ENCODE assay signal across 15 cellular contexts in the genomic region with DNA sequence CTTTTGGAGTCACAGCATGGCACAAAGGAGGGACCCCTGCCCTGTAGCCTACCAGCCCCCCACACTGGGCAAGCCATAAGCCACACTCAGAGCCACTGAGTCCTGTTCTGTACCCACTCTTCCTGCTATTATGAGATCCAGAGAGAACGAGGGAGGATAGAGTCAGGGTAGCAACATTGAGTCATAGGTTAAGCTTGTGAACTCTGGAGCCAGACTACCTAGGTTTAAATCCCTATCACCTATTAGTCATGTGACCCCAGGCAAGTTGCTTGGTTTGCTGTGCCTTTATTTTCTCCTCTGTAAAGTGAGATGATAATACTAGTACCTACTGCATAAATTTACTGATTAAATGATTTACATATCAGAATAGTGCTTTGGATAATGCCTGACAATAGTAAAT.
"Had no signal": no experiment of that assay in that cellular context is flagged by ENCODE, and none has a peak within 500 bp of the region (broad histone marks: within the 10 kb centered on the region; RNA-seq: fewer than 3 reads in every experiment).

No MANE protein-coding gene starts in this region.

- H3K9me3 ChIP-seq: lower lobe of right lung, ovary, thoracic aorta had no signal

- H3K4me1 Mint-ChIP-seq: natural killer cell; stimulated activated memory B cell treated with anti-CD40 and anti-IgM and Interleukin-4, amounts not matched to agents 10 μg/mL and 1 μg/mL and 100 μg/mL, for 72 hours had no signal

- H3K9me3 Mint-ChIP-seq: activated naive CD4-positive, alpha-beta T cell treated with anti-CD3 and anti-CD28 coated beads, Interleukin-2, amount 50 U/mL, for 24 hours; activated T-cell treated with anti-CD3 and anti-CD28 coated beads, Interleukin-2, amount 50 U/mL, for 72 hours; dendritic cell treated with granulocyte-macrophage colony-stimulating factor and Interleukin-4, amounts not matched to agents 40 ng/mL and 50 ng/mL, for 4 days; natural killer cell; stimulated activated memory B cell treated with anti-CD40 and anti-IgM and Interleukin-4, amounts not matched to agents 10 μg/mL and 1 μg/mL and 100 μg/mL, for 72 hours; T-helper 2 cell treated with Interferon-gamma antibody and Interleukin-4, amounts not matched to agents 5 μg/mL and 100 μg/mL, for 36 hours had no signal

- H3K27me3 Mint-ChIP-seq: activated naive CD4-positive, alpha-beta T cell treated with anti-CD3 and anti-CD28 coated beads, Interleukin-2, amount 50 U/mL, for 24 hours; stimulated activated memory B cell treated with anti-CD40 and anti-IgM and Interleukin-4, amounts not matched to agents 10 μg/mL and 1 μg/mL and 100 μg/mL, for 72 hours had no signal

- H3K27ac Mint-ChIP-seq: activated naive CD4-positive, alpha-beta T cell treated with anti-CD3 and anti-CD28 coated beads, Interleukin-2, amount 50 U/mL, for 24 hours; activated T-cell treated with anti-CD3 and anti-CD28 coated beads, Interleukin-2, amount 50 U/mL, for 72 hours; dendritic cell treated with granulocyte-macrophage colony-stimulating factor and Interleukin-4, amounts not matched to agents 40 ng/mL and 50 ng/mL, for 4 days; stimulated activated memory B cell treated with anti-CD40 and anti-IgM and Interleukin-4, amounts not matched to agents 10 μg/mL and 1 μg/mL and 100 μg/mL, for 72 hours; T-helper 2 cell treated with Interferon-gamma antibody and Interleukin-4, amounts not matched to agents 5 μg/mL and 100 μg/mL, for 36 hours had no signal

- H3K4me1 ChIP-seq: lower lobe of right lung had no signal

- H3K36me3 Mint-ChIP-seq: activated naive CD4-positive, alpha-beta T cell treated with anti-CD3 and anti-CD28 coated beads, Interleukin-2, amount 50 U/mL, for 24 hours; natural killer cell; stimulated activated memory B cell treated with anti-CD40 and anti-IgM and Interleukin-4, amounts not matched to agents 10 μg/mL and 1 μg/mL and 100 μg/mL, for 72 hours had no signal

- DNase-seq: activated CD4-positive, alpha-beta T cell treated with anti-CD3 and anti-CD28 coated beads, Interleukin-2, amount 50 U/mL, for 4 hours; activated effector memory CD4-positive, alpha-beta T cell treated with anti-CD3 and anti-CD28 coated beads, Interleukin-2, amount 50 U/mL, for 16 hours; activated T-cell treated with anti-CD3 and anti-CD28 coated beads, Interleukin-2, amount 50 U/mL, for 72 hours; effector memory CD4-positive, alpha-beta T cell; left colon; lower lobe of right lung; natural killer cell; ovary; stimulated activated CD4-positive, alpha-beta T cell treated with anti-CD3 and anti-CD28 coated beads, Interleukin-4, amount 100 ng/mL, for 24 hours had no signal

- H3K4me3 ChIP-seq: lower lobe of right lung, ovary, thoracic aorta had no signal

- H3K36me3 ChIP-seq: lower lobe of right lung, ovary, thoracic aorta had no signal

- ATAC-seq: activated T-cell treated with anti-CD3 and anti-CD28 coated beads, Interleukin-2, amount 50 U/mL, for 72 hours; left colon; lower lobe of right lung; natural killer cell; sciatic nerve; stimulated activated memory B cell treated with anti-CD40 and anti-IgM and Interleukin-4, amounts not matched to agents 10 μg/mL and 1 μg/mL and 100 μg/mL, for 72 hours had no signal

- H3K27ac ChIP-seq: lower lobe of right lung, ovary, thoracic aorta had no signal

- H3K4me3 Mint-ChIP-seq: activated naive CD4-positive, alpha-beta T cell treated with anti-CD3 and anti-CD28 coated beads, Interleukin-2, amount 50 U/mL, for 24 hours; activated T-cell treated with anti-CD3 and anti-CD28 coated beads, Interleukin-2, amount 50 U/mL, for 72 hours; dendritic cell treated with granulocyte-macrophage colony-stimulating factor and Interleukin-4, amounts not matched to agents 40 ng/mL and 50 ng/mL, for 4 days; natural killer cell; stimulated activated memory B cell treated with anti-CD40 and anti-IgM and Interleukin-4, amounts not matched to agents 10 μg/mL and 1 μg/mL and 100 μg/mL, for 72 hours; T-helper 2 cell treated with Interferon-gamma antibody and Interleukin-4, amounts not matched to agents 5 μg/mL and 100 μg/mL, for 36 hours had no signal

- H3K27me3 ChIP-seq: ovary had no signal
